ENCODE assay signal across 11 cellular contexts in genomic region chr4:72886602-72887001, GRCh38.
A peak's percentile ranks its signal among the peaks of the same experiment; 100 is the strongest.
DNase-seq lines count a peak whose midpoint lies in the region; ATAC-seq, FAIRE-seq and TF ChIP-seq lines count a peak whose summit lies in the region.
"Had no signal": no experiment of that assay in that cellular context is flagged by ENCODE, and none has a peak within 500 bp of the region (broad histone marks: within the 10 kb centered on the region; RNA-seq: fewer than 3 reads in every experiment).

No MANE protein-coding gene starts in this region.

- H3K27me3 ChIP-seq in RWPE2 (ENCODE audit: insufficient read depth, poor library complexity, severe bottlenecking): no peaks in the 10 kb centered on the region

- ATAC-seq in RWPE2 (ENCODE audit: low read depth): no peak
- no peak for ATAC-seq in GM21515 (IDR thresholded peaks at IDR 0.05; ENCODE audit: unreplicated experiment)
- no peak for ATAC-seq in GM18870 (IDR thresholded peaks at IDR 0.05; ENCODE audit: unreplicated experiment)
- ATAC-seq: CD8-positive, alpha-beta T cell had no signal

- in situ Hi-C loops in GM13977 (cut with MboI; ENCODE audit: low pct_unique_long_range_greater_than_20kb, low sequenced_read_pairs, unreplicated experiment): no loop called here

- no peak for DNase-seq in GM13977 (ENCODE audit: low spot score)
- DNase-seq in RWPE2 (ENCODE audit: low spot score): no peak
- no peak for DNase-seq in fibroblast of villous mesenchyme (ENCODE audit: low read depth)
- DNase-seq in pons (ENCODE audit: low spot score): no peak
- no peak for DNase-seq in hepatic stellate cell (ENCODE audit: low spot score)
- DNase-seq: activated T-cell treated with anti-CD3 and anti-CD28 coated beads, Interleukin-2, amount 50 U/mL, for 24 hours; CD8-positive, alpha-beta T cell; stimulated activated naive CD4-positive, alpha-beta T cell had no signal

- H3K4me3 ChIP-seq in RWPE2 (ENCODE audit: severe bottlenecking) (no peak overlapping the region), fibroblast of villous mesenchyme (ENCODE audit: low read depth, low read length) (no peak overlapping the region)

- no peaks in the 10 kb centered on the region for H3K36me3 ChIP-seq in RWPE2 (ENCODE audit: low read depth)

- peak; percentile 43 for FAIRE-seq in A204.1 (lab: Jason Lieb, UNC)

- TF ChIP-seq CTCF in GM13977 (IDR thresholded peaks at IDR 0.05; ENCODE audit: extremely low read depth, insufficient read depth, missing control alignments) (peak; percentile 12), RWPE2 (IDR thresholded peaks at IDR 0.05; ENCODE audit: poor library complexity, severe bottlenecking) (peak; percentile 53), fibroblast of villous mesenchyme (IDR thresholded peaks at IDR 0.05; ENCODE audit: insufficient read depth, low read depth, low read length) (peak; percentile 37)

- H3K27ac ChIP-seq in RWPE2 (ENCODE audit: poor library complexity, severe bottlenecking): no peak overlapping the region

- no peaks in the 10 kb centered on the region for H3K4me1 ChIP-seq in RWPE2 (ENCODE audit: insufficient read depth, poor library complexity, severe bottlenecking)

- H3K9me3 ChIP-seq in RWPE2 (ENCODE audit: severe bottlenecking): no peaks in the 10 kb centered on the region
